In the genomic region with DNA sequence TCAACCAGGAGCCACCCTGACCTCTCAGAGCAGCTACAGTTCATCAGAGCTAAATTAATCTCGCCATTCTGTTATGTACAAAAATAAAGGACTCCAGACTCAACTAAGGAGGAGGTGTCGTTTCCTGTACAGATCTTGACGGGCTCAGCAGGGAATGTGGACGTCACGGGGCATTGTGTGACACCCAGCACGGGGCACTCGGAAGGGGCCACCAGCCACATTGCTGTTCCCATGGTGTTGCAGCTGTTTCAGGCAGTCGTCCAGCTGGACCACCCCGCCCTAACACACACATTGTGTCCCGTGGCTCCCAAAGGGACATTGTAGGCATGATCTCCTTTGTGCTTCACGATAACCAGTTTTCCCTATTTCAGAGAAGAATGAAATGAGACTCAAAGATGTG, we compare ENCODE assay signal across 24 cellular contexts. TPM values are rescaled to one million over a fixed set of nuclear protein-coding genes. Genes with fewer than 3 reads are reported as not detected.
DNase-seq lines count a peak whose midpoint lies in the region; ATAC-seq and TF ChIP-seq lines count a peak whose summit lies in the region.
"Had no signal": no experiment of that assay in that cellular context is flagged by ENCODE, and none has a peak within 500 bp of the region (broad histone marks: within the 10 kb centered on the region; RNA-seq: fewer than 3 reads in every experiment).

No MANE protein-coding gene starts in this region.

- H3K4me3 ChIP-seq in ascending aorta, result no peak overlapping the region
- H3K4me3 ChIP-seq: GM23248, SJSA1, thoracic aorta, vagina had no signal

- TF ChIP-seq CTCF in neural crest cell (conservative IDR thresholded peaks at IDR 0.05) (no peak), ascending aorta (IDR thresholded peaks at IDR 0.05) (no peak)

- no peaks in the 10 kb centered on the region for H3K4me1 ChIP-seq in ascending aorta
- H3K4me1 ChIP-seq: SJSA1, vagina had no signal

- peak overlapping the region; percentile 93 for H3K27ac Mint-ChIP-seq in neural crest cell (ENCODE audit: unreplicated experiment)
- H3K27ac Mint-ChIP-seq: activated naive CD4-positive, alpha-beta T cell treated with anti-CD3 and anti-CD28 coated beads, Interleukin-2, amount 10 ng/mL, durations not matched to agents 7 days and 5 days; CD4-positive, alpha-beta memory T cell; dendritic cell treated with granulocyte-macrophage colony-stimulating factor and Interleukin-4, amounts not matched to agents 40 ng/mL and 50 ng/mL, for 4 days; stimulated activated naive CD8-positive, alpha-beta T cell treated with anti-CD3 and anti-CD28 coated beads, Interleukin-15, Interleukin-2, amounts not matched to agents 100 ng/mL and 50 ng/mL, for 24 hours; T-cell had no signal

- H3K9me3 ChIP-seq in ascending aorta, result no peaks in the 10 kb centered on the region
- H3K9me3 ChIP-seq: neutrophil, SJSA1, thoracic aorta, vagina had no signal

- no peaks in the 10 kb centered on the region for H3K27me3 Mint-ChIP-seq in neural crest cell (ENCODE audit: low read depth)
- H3K27me3 Mint-ChIP-seq: activated naive CD4-positive, alpha-beta T cell treated with anti-CD3 and anti-CD28 coated beads, Interleukin-2, amount 10 ng/mL, durations not matched to agents 7 days and 5 days had no signal

- H3K4me1 Mint-ChIP-seq in neural crest cell, result peaks cover 44% of the 10 kb centered on the region
- H3K4me1 Mint-ChIP-seq: activated naive CD4-positive, alpha-beta T cell treated with anti-CD3 and anti-CD28 coated beads, Interleukin-2, amount 10 ng/mL, durations not matched to agents 7 days and 5 days; CD4-positive, alpha-beta memory T cell; T-cell had no signal

- no peaks in the 10 kb centered on the region for H3K9me3 Mint-ChIP-seq in neural crest cell
- H3K9me3 Mint-ChIP-seq: dendritic cell treated with granulocyte-macrophage colony-stimulating factor and Interleukin-4, amounts not matched to agents 40 ng/mL and 50 ng/mL, for 4 days had no signal

- H3K4me3 Mint-ChIP-seq in neural crest cell, result peak overlapping the region; percentile 21
- H3K4me3 Mint-ChIP-seq: activated naive CD4-positive, alpha-beta T cell treated with anti-CD3 and anti-CD28 coated beads, Interleukin-2, amount 10 ng/mL, durations not matched to agents 7 days and 5 days; CD4-positive, alpha-beta memory T cell; dendritic cell treated with granulocyte-macrophage colony-stimulating factor and Interleukin-4, amounts not matched to agents 40 ng/mL and 50 ng/mL, for 4 days; stimulated activated naive CD8-positive, alpha-beta T cell treated with anti-CD3 and anti-CD28 coated beads, Interleukin-15, Interleukin-2, amounts not matched to agents 100 ng/mL and 50 ng/mL, for 24 hours; T-cell had no signal

- H3K27ac ChIP-seq in ascending aorta, result no peak overlapping the region
- H3K27ac ChIP-seq: GM23248, neutrophil, SJSA1, thoracic aorta, vagina had no signal

- intact Hi-C loops in Right ventricle myocardium superior (cut with DNase I) (no loop called here), Right ventricle myocardium inferior (cut with DNase I) (no loop called here), left cardiac atrium (cut with DNase I) (no loop called here), ascending aorta (cut with DNase I) (no loop called here)

- H3K36me3 ChIP-seq in ascending aorta, result no peaks in the 10 kb centered on the region
- H3K36me3 ChIP-seq: neutrophil, SJSA1, thoracic aorta, vagina had no signal

- DNase-seq in Right ventricle myocardium superior (peak; percentile 48), Right ventricle myocardium inferior (ENCODE audit: missing footprints) (no peak), left cardiac atrium (peak; percentile 53), neural crest cell (ENCODE audit: low read depth, low spot score) (peak; percentile 45), AG20443 (ENCODE audit: low spot score) (no peak), ascending aorta (ENCODE audit: low spot score in 2 of 2) (no peak), NCI-H526 (lab: John Stamatoyannopoulos, UW) (no peak)
- no peak for DNase-seq in activated naive CD4-positive, alpha-beta T cell treated with anti-CD3 and anti-CD28 coated beads, Interleukin-2, amount 50 U/mL, for 16 hours
- DNase-seq: activated CD4-positive, alpha-beta T cell treated with anti-CD3 and anti-CD28 coated beads, Interleukin-2, amount 50 U/mL, for 48 hours; activated naive CD4-positive, alpha-beta T cell treated with anti-CD3 and anti-CD28 coated beads, Interleukin-2, amount 10 ng/mL, durations not matched to agents 7 days and 5 days; caudate nucleus; CD4-positive, alpha-beta memory T cell; GM23248; NCI-H1048; NCI-H2029; NCI-H524 treated with DMSO at 0.1 percent for 48 hours; T-cell had no signal

- H3K27me3 ChIP-seq in ascending aorta, result no peaks in the 10 kb centered on the region
- H3K27me3 ChIP-seq: SJSA1, vagina had no signal

- H3K36me3 Mint-ChIP-seq in neural crest cell (ENCODE audit: low read depth), result peaks cover 2% of the 10 kb centered on the region
- H3K36me3 Mint-ChIP-seq: activated naive CD4-positive, alpha-beta T cell treated with anti-CD3 and anti-CD28 coated beads, Interleukin-2, amount 10 ng/mL, durations not matched to agents 7 days and 5 days; CD4-positive, alpha-beta memory T cell; T-cell had no signal

- ATAC-seq in Right ventricle myocardium superior (ENCODE audit: poor library complexity), result no peak
- no peak for ATAC-seq in Right ventricle myocardium inferior
- ATAC-seq in left cardiac atrium, result peak; percentile 58 to 63
- ATAC-seq: Panc1, T-cell had no signal

RNA-seq across cellular contexts. Expression of gene SSUH2, which starts 5.6 kb away (rescaled TPM):
- total RNA-seq in Right ventricle myocardium superior, result 1.00 TPM
- 1.0 TPM for total RNA-seq in Right ventricle myocardium inferior
- total RNA-seq in left cardiac atrium, result under 1 TPM; 0.71 to 0.91 TPM
- 14.1 and 18.0 TPM in 2 replicates for total RNA-seq in neural crest cell
- total RNA-seq in ascending aorta, result not detected
- total RNA-seq: CD4-positive, alpha-beta memory T cell; vagina had no signal

Comparison
In these comparisons a context has a peak if more than half of its experiments do, and no peak if none do; other contexts are left out.
1. ATAC-seq: peak in left cardiac atrium (2 of 2); none in Right ventricle myocardium superior (single experiment) and Right ventricle myocardium inferior (single experiment).
2. DNase-seq: peak in Right ventricle myocardium superior (single experiment), left cardiac atrium (single experiment) and neural crest cell (single experiment); none in Right ventricle myocardium inferior (single experiment), activated naive CD4-positive, alpha-beta T cell treated with anti-CD3 and anti-CD28 coated beads, Interleukin-2, amount 50 U/mL, for 16 hours (single experiment), AG20443 (single experiment), ascending aorta (0 of 2) and NCI-H526 (0 of 2).